ENCODE assay signal across 25 cellular contexts in genomic region chr17:56599093-56599492, GRCh38. TPM values are rescaled to one million over a fixed set of nuclear protein-coding genes. Genes with fewer than 3 reads are reported as not detected.
DNase-seq lines count a peak whose midpoint lies in the region; ATAC-seq lines count a peak whose summit lies in the region.
"Had no signal": no experiment of that assay in that cellular context is flagged by ENCODE, and none has a peak within 500 bp of the region (broad histone marks: within the 10 kb centered on the region; RNA-seq: fewer than 3 reads in every experiment).

No MANE protein-coding gene starts in this region.

- H3K9me3 ChIP-seq in CD4-positive, alpha-beta memory T cell (ENCODE audit: control insufficient read depth in 1 of 2, low read length in 2 of 2): no peaks in the 10 kb centered on the region
- no peaks in the 10 kb centered on the region for H3K9me3 ChIP-seq in naive thymus-derived CD4-positive, alpha-beta T cell (ENCODE audit: control insufficient read depth in 2 of 3, low read length in 3 of 3)
- H3K9me3 ChIP-seq: BE2C, esophagus squamous epithelium, upper lobe of left lung had no signal

- H3K36me3 ChIP-seq in CD4-positive, alpha-beta memory T cell (ENCODE audit: insufficient read depth, low read length): no peaks in the 10 kb centered on the region
- peaks cover 0 to 7% (median 0%) of the 10 kb centered on the region in 3 experiments for H3K36me3 ChIP-seq in naive thymus-derived CD4-positive, alpha-beta T cell (ENCODE audit: control insufficient read depth in 2 of 3, insufficient read depth in 3 of 3, low read length in 3 of 3)
- H3K36me3 ChIP-seq: BE2C, esophagus squamous epithelium, upper lobe of left lung had no signal

- H3K27ac Mint-ChIP-seq in activated CD4-positive, alpha-beta T cell treated with anti-CD3 and anti-CD28 coated beads, Interleukin-2, amount 10 ng/mL, durations not matched to agents 24 days and 14 days: no peak overlapping the region
- H3K27ac Mint-ChIP-seq in CD4-positive, alpha-beta memory T cell: peak overlapping the region in 1 of 7 donors; percentile 16
- peak overlapping the region in 8 of 9 donors; percentile 98 to 100 (median 99) for H3K27ac Mint-ChIP-seq in naive thymus-derived CD4-positive, alpha-beta T cell
- H3K27ac Mint-ChIP-seq: activated T-helper 2 cell treated with anti-CD3 and anti-CD28 coated beads, Interferon-gamma antibody, Interleukin-2, Interleukin-4, amounts not matched to agents 10 μg/mL and 5 μg/mL and 100 μg/mL, durations not matched to agents 14 hours and 24 hours and 36 hours; H9 had no signal

- no peak overlapping the region for H3K27ac ChIP-seq in CD4-positive, alpha-beta memory T cell (ENCODE audit: low read depth, low read length)
- peak overlapping the region; percentile 88 for H3K27ac ChIP-seq in naive thymus-derived CD4-positive, alpha-beta T cell (ENCODE audit: low read depth, low read length)
- H3K27ac ChIP-seq in substantia nigra (ENCODE audit: low read depth, low read length, poor library complexity, severe bottlenecking): no peak overlapping the region
- H3K27ac ChIP-seq: esophagus squamous epithelium, hepatocyte, upper lobe of left lung had no signal

- peaks cover 20% of the 10 kb centered on the region for H3K27me3 ChIP-seq in CD4-positive, alpha-beta memory T cell (ENCODE audit: insufficient read depth, low read length)
- peaks cover 0 to 8% of the 10 kb centered on the region in 2 donors for H3K27me3 ChIP-seq in naive thymus-derived CD4-positive, alpha-beta T cell (ENCODE audit: control insufficient read depth in 2 of 2, insufficient read depth in 2 of 2, low read length in 2 of 2)

- H3K4me3 ChIP-seq in CD4-positive, alpha-beta memory T cell (ENCODE audit: low read length in 2 of 2): no peak overlapping the region
- no peak overlapping the region for H3K4me3 ChIP-seq in naive thymus-derived CD4-positive, alpha-beta T cell (ENCODE audit: low read length)
- H3K4me3 ChIP-seq: esophagus squamous epithelium, hepatocyte, upper lobe of left lung had no signal

- CTCF ChIA-PET in CD4-positive, alpha-beta memory T cell (lab: Charles Lee; ENCODE audit: partially characterized antibody): interaction anchor here (1.1 to 1.5 kb wide), 2 partner anchors 117 to 182 kb away, joined by 4 to 5 read pairs; no protein-coding TSS in a partner anchor
- CTCF ChIA-PET in naive thymus-derived CD4-positive, alpha-beta T cell (lab: Charles Lee): interaction anchor here (0.6 to 3.1 kb wide), 7 partner anchors 8 to 181 kb away, joined by 3 to 17 read pairs (median 5); no protein-coding TSS in a partner anchor

- intact Hi-C loops in activated CD4-positive, alpha-beta T cell treated with anti-CD3 and anti-CD28 coated beads, Interleukin-2, amount 10 ng/mL, durations not matched to agents 24 days and 14 days (cut with micrococcal nuclease): loop anchor here (10.0 kb wide), 1 partner anchor 346 kb away; no protein-coding TSS in a partner anchor
- intact Hi-C loops in CD4-positive, alpha-beta memory T cell (cut with micrococcal nuclease): no loop called here
- intact Hi-C loops in naive thymus-derived CD4-positive, alpha-beta T cell (cut with micrococcal nuclease): loop anchor here in 1 of 2 donors (1.0 to 10.0 kb wide), 7 partner anchors 14 to 1916 kb away; partner anchors contain the start of genes AKAP1, COIL, MMD and MTMR4

- peak; percentile 3 for DNase-seq in activated CD4-positive, alpha-beta T cell treated with anti-CD3 and anti-CD28 coated beads, Interleukin-2, amount 50 U/mL, for 1 hour
- no peak for DNase-seq in activated CD4-positive, alpha-beta T cell treated with anti-CD3 and anti-CD28 coated beads, Interleukin-2, amount 10 ng/mL, durations not matched to agents 24 days and 14 days
- DNase-seq in CD4-positive, alpha-beta memory T cell: peak in 1 of 5 donors; percentile 13
- DNase-seq in SKM-1 (lab: John Stamatoyannopoulos, UW; ENCODE audit: unreplicated experiment) (peak; percentile 41), substantia nigra (lab: John Stamatoyannopoulos, UW) (no peak), islet precursor cell (no peak)
- DNase-seq in naive thymus-derived CD4-positive, alpha-beta T cell: peak in 7 of 9 donors; percentile 51 to 75 (median 69)
- DNase-seq: activated CD4-positive, CD25-positive, alpha-beta regulatory T cell; amygdala; BE2C; esophagus squamous epithelium; H9; KG1; NCI-H1048; NCI-H2029 treated with DMSO at 0.1 percent for 48 hours; NCI-H2227 treated with DMSO at 0.1 percent for 48 hours; NCI-H748 treated with DMSO at 0.1 percent for 48 hours; occipital lobe; upper lobe of left lung had no signal

- no peak overlapping the region for H3K4me3 Mint-ChIP-seq in activated CD4-positive, alpha-beta T cell treated with anti-CD3 and anti-CD28 coated beads, Interleukin-2, amount 10 ng/mL, durations not matched to agents 24 days and 14 days
- H3K4me3 Mint-ChIP-seq in CD4-positive, alpha-beta memory T cell: peak overlapping the region in 5 of 8 donors; percentile 18 to 81 (median 37)
- peak overlapping the region in 9 of 10 donors; percentile 66 to 96 (median 85) for H3K4me3 Mint-ChIP-seq in naive thymus-derived CD4-positive, alpha-beta T cell
- H3K4me3 Mint-ChIP-seq: H9 had no signal

- H3K27me3 Mint-ChIP-seq in activated CD4-positive, alpha-beta T cell treated with anti-CD3 and anti-CD28 coated beads, Interleukin-2, amount 10 ng/mL, durations not matched to agents 24 days and 14 days: peaks cover 34% of the 10 kb centered on the region
- peaks cover 24 to 40% of the 10 kb centered on the region in 2 donors for H3K27me3 Mint-ChIP-seq in CD4-positive, alpha-beta memory T cell
- H3K27me3 Mint-ChIP-seq in naive thymus-derived CD4-positive, alpha-beta T cell: peaks cover 0 to 41% (median 9%) of the 10 kb centered on the region in 5 donors

- POLR2A ChIA-PET in CD4-positive, alpha-beta memory T cell (lab: Charles Lee; ENCODE audit: partially characterized antibody): no interaction called here
- POLR2A ChIA-PET in naive thymus-derived CD4-positive, alpha-beta T cell (lab: Charles Lee): interaction anchor here (0.8 to 13.8 kb wide), 9 partner anchors 7 to 1738 kb away, joined by 3 to 347 read pairs (median 6); partner anchors contain the start of genes C17orf67 and DGKE

- peak; percentile 37 for ATAC-seq in naive thymus-derived CD4-positive, alpha-beta T cell
- no peak for ATAC-seq in HG02588 (IDR thresholded peaks at IDR 0.05; ENCODE audit: unreplicated experiment)
- ATAC-seq: left lobe of liver had no signal

- H3K4me1 ChIP-seq in CD4-positive, alpha-beta memory T cell (ENCODE audit: insufficient read depth, low read length): peaks cover 65% of the 10 kb centered on the region
- peaks cover 7 to 63% of the 10 kb centered on the region in 2 donors for H3K4me1 ChIP-seq in naive thymus-derived CD4-positive, alpha-beta T cell (ENCODE audit: control insufficient read depth in 2 of 2, insufficient read depth in 2 of 2, low read length in 2 of 2)
- H3K4me1 ChIP-seq: BE2C had no signal

- H3K4me1 Mint-ChIP-seq in activated CD4-positive, alpha-beta T cell treated with anti-CD3 and anti-CD28 coated beads, Interleukin-2, amount 10 ng/mL, durations not matched to agents 24 days and 14 days: peaks cover 33% of the 10 kb centered on the region
- peaks cover 25 to 67% (median 50%) of the 10 kb centered on the region in 4 donors for H3K4me1 Mint-ChIP-seq in CD4-positive, alpha-beta memory T cell
- peaks cover 37 to 75% (median 67%) of the 10 kb centered on the region in 7 donors for H3K4me1 Mint-ChIP-seq in naive thymus-derived CD4-positive, alpha-beta T cell

- H3K9me3 Mint-ChIP-seq in activated CD4-positive, alpha-beta T cell treated with anti-CD3 and anti-CD28 coated beads, Interleukin-2, amount 10 ng/mL, durations not matched to agents 24 days and 14 days: no peaks in the 10 kb centered on the region
- peaks cover 0 to 3% (median 0%) of the 10 kb centered on the region in 8 donors for H3K9me3 Mint-ChIP-seq in CD4-positive, alpha-beta memory T cell
- peaks cover 0 to 3% (median 0%) of the 10 kb centered on the region in 11 donors for H3K9me3 Mint-ChIP-seq in naive thymus-derived CD4-positive, alpha-beta T cell
- H3K9me3 Mint-ChIP-seq: activated T-helper 2 cell treated with anti-CD3 and anti-CD28 coated beads, Interferon-gamma antibody, Interleukin-2, Interleukin-4, amounts not matched to agents 10 μg/mL and 5 μg/mL and 100 μg/mL, durations not matched to agents 14 hours and 24 hours and 36 hours had no signal

- no peaks in the 10 kb centered on the region for H3K36me3 Mint-ChIP-seq in activated CD4-positive, alpha-beta T cell treated with anti-CD3 and anti-CD28 coated beads, Interleukin-2, amount 10 ng/mL, durations not matched to agents 24 days and 14 days (ENCODE audit: low read depth)
- H3K36me3 Mint-ChIP-seq in CD4-positive, alpha-beta memory T cell: peaks cover 0 to 3% of the 10 kb centered on the region in 2 donors
- H3K36me3 Mint-ChIP-seq in naive thymus-derived CD4-positive, alpha-beta T cell: peaks cover 0 to 2% (median 0%) of the 10 kb centered on the region in 5 donors

RNA-seq across cellular contexts. Expression of gene NOG, which starts 5.6 kb away (rescaled TPM):
- total RNA-seq in activated CD4-positive, alpha-beta T cell treated with anti-CD3 and anti-CD28 coated beads, Interleukin-2, amount 10 ng/mL, durations not matched to agents 24 days and 14 days: 0.09 and 0.21 TPM in 2 replicates
- 10 to 100 TPM; 15.4 to 16.2 TPM for total RNA-seq in CD4-positive, alpha-beta memory T cell
- 1 to 10 TPM in 1 of 2 donors, under 1 TPM in 1; 0.88 to 3.6 TPM for polyA plus RNA-seq in CD4-positive, alpha-beta memory T cell
- total RNA-seq in naive thymus-derived CD4-positive, alpha-beta T cell: 100 to 1,000 TPM in 2 of 5 experiments, 10 to 100 TPM in 2, under 1 TPM in 1; 0.12 to 169 (median 31.4) TPM
- 10 to 100 TPM; 65.1 to 67.1 TPM for polyA plus RNA-seq in naive thymus-derived CD4-positive, alpha-beta T cell
- total RNA-seq: activated T-helper 2 cell treated with anti-CD3 and anti-CD28 coated beads, Interferon-gamma antibody, Interleukin-2, Interleukin-4, amounts not matched to agents 10 μg/mL and 5 μg/mL and 100 μg/mL, durations not matched to agents 14 hours and 24 hours and 36 hours; cardiac septum; H9; OCI-LY7 had no signal

Comparison
In these comparisons a context has a peak if more than half of its experiments do, and no peak if none do; other contexts are left out.
1. DNase-seq: peak in activated CD4-positive, alpha-beta T cell treated with anti-CD3 and anti-CD28 coated beads, Interleukin-2, amount 50 U/mL, for 1 hour (single experiment), SKM-1 (single experiment) and naive thymus-derived CD4-positive, alpha-beta T cell (7 of 9); none in activated CD4-positive, alpha-beta T cell treated with anti-CD3 and anti-CD28 coated beads, Interleukin-2, amount 10 ng/mL, durations not matched to agents 24 days and 14 days (single experiment), substantia nigra (0 of 49) and islet precursor cell (single experiment).